In the genomic region with DNA sequence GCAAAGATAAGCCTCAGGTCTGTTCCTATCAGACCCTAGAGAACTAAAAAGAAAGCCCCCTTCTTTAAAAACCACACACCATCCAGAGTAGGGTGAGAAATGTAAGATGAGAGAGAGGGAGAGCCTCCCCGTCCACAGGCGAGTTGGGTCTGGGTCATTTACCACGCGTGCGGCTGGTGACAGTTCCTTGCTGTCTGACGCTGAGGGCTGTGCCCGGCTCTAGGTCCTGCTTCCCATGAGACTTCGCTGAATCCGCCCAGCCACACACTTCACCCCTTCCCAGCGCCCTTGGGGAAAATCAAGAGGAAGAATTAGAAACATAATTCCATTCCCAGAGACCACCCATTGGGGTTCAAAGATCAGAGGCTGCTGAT, we compare ENCODE assay signal across 1 cellular context.
TF ChIP-seq lines count a peak whose summit lies in the region.

No MANE protein-coding gene starts in this region.

TF ChIP-seq in SK-N-SH treated with all-trans-retinoic acid at 6 μM for 48 hours, 23 proteins besides CTCF, POLR2A, EP300 and RAD21 (continued from another document):
- TF ChIP-seq GLIS3 (CRISPR knock-in tag; IDR thresholded peaks at IDR 0.05): no peak
